Comparison of ENCODE assay signal across 10 cellular contexts in genomic region chr2:12824771-12825363, GRCh38.
A peak's percentile ranks its signal among the peaks of the same experiment; 100 is the strongest.
DNase-seq lines count a peak whose midpoint lies in the region; ATAC-seq and TF ChIP-seq lines count a peak whose summit lies in the region.
"Had no signal": no experiment of that assay in that cellular context is flagged by ENCODE, and none has a peak within 500 bp of the region (broad histone marks: within the 10 kb centered on the region; RNA-seq: fewer than 3 reads in every experiment).

No MANE protein-coding gene starts in this region.

- peak in 1 of 3 donors; percentile 47 for DNase-seq in Peyer's patch
- DNase-seq in fibroblast of mammary gland (ENCODE audit: low read depth) = peak; percentile 28
- peak; percentile 17 to 29 for DNase-seq in thyroid gland
- DNase-seq in NCI-H2196 (lab: John Stamatoyannopoulos, UW; ENCODE audit: unreplicated experiment) = no peak
- no peak for DNase-seq in inferior parietal cortex (ENCODE audit: extremely low spot score)
- DNase-seq: activated CD8-positive, alpha-beta memory T cell treated with anti-CD3 and anti-CD28 coated beads, Interleukin-2, amount 50 U/mL, for 48 hours; activated naive CD8-positive, alpha-beta T cell treated with anti-CD3 and anti-CD28 coated beads, Interleukin-2, amount 50 U/mL, for 24 hours had no signal

- intact Hi-C loops in thyroid gland (cut with DNase I) = no loop called here

- no peak for TF ChIP-seq POLR2A in Peyer's patch (IDR thresholded peaks at IDR 0.05)
- no peak for TF ChIP-seq POLR2A in thyroid gland (IDR thresholded peaks at IDR 0.05)

- WGBS in thyroid gland, 2 donors = 61 to 62% methylated on average over 9 of the region's 9 CpGs

- H3K4me3 ChIP-seq in Peyer's patch (no peak overlapping the region), fibroblast of mammary gland (ENCODE audit: control insufficient read depth, low read depth, low read length) (no peak overlapping the region), mucosa of rectum (ENCODE audit: low read length in 2 of 2) (no peak overlapping the region), thyroid gland (replicated peaks in 1 of 3) (no peak overlapping the region)

- TF ChIP-seq CTCF in Peyer's patch (IDR thresholded peaks at IDR 0.05) = no peak
- no peak for TF ChIP-seq CTCF in fibroblast of mammary gland (conservative IDR thresholded peaks at IDR 0.05; ENCODE audit: control insufficient read depth, insufficient read depth, low read depth, low read length)
- TF ChIP-seq CTCF in thyroid gland (IDR thresholded peaks at IDR 0.05) = no peak

- H3K36me3 ChIP-seq in Peyer's patch (no peaks in the 10 kb centered on the region), mucosa of rectum (ENCODE audit: control insufficient read depth in 2 of 2, insufficient read depth in 2 of 2, low read length in 2 of 2) (no peaks in the 10 kb centered on the region), thyroid gland (no peaks in the 10 kb centered on the region)

- H3K27ac ChIP-seq in Peyer's patch (peak overlapping the region in 3 of 4 donors; percentile 27 to 64 (median 51)), mucosa of rectum (ENCODE audit: low read depth in 2 of 2, low read length in 2 of 2) (peak overlapping the region; percentile 23 to 46), thyroid gland (peak overlapping the region; percentile 53 to 76 (median 69))

- ATAC-seq in GM19328 (IDR thresholded peaks at IDR 0.05; ENCODE audit: unreplicated experiment) (no peak), HG02763 (IDR thresholded peaks at IDR 0.05; ENCODE audit: unreplicated experiment) (no peak)
- ATAC-seq: activated naive CD8-positive, alpha-beta T cell treated with anti-CD3 and anti-CD28 coated beads, Interleukin-2, amount 50 U/mL, for 24 hours had no signal

- H3K27me3 ChIP-seq in Peyer's patch = no peaks in the 10 kb centered on the region
- H3K27me3 ChIP-seq in mucosa of rectum (ENCODE audit: control insufficient read depth in 2 of 2, insufficient read depth in 2 of 2, low read length in 2 of 2) = no peaks in the 10 kb centered on the region
- H3K27me3 ChIP-seq in thyroid gland = no peaks in the 10 kb centered on the region

- H3K9ac ChIP-seq in mucosa of rectum (ENCODE audit: low read depth in 1 of 2, low read length in 2 of 2) = no peak overlapping the region

- no peaks in the 10 kb centered on the region for H3K9me3 ChIP-seq in Peyer's patch
- no peaks in the 10 kb centered on the region for H3K9me3 ChIP-seq in mucosa of rectum (ENCODE audit: control insufficient read depth in 2 of 2, low read length in 2 of 2)
- no peaks in the 10 kb centered on the region for H3K9me3 ChIP-seq in thyroid gland

- H3K4me1 ChIP-seq in Peyer's patch = no peaks in the 10 kb centered on the region
- H3K4me1 ChIP-seq in mucosa of rectum (ENCODE audit: control insufficient read depth in 2 of 2, insufficient read depth in 2 of 2, low read length in 2 of 2) = no peaks in the 10 kb centered on the region
- peaks cover 0 to 13% of the 10 kb centered on the region in 2 donors for H3K4me1 ChIP-seq in thyroid gland

Comparison
In these comparisons a context has a peak if more than half of its experiments do, and no peak if none do; other contexts are left out.
1. DNase-seq: peak in fibroblast of mammary gland (single experiment) and thyroid gland (2 of 2); none in NCI-H2196 (single experiment) and inferior parietal cortex (single experiment).
2. Peak in every context shown above with its lines, with median percentiles within 50 percentile points of each other: H3K27ac ChIP-seq.